15 cellular contexts compared by ENCODE assay signal in genomic region chr17:34756670-34757021, GRCh38.
DNase-seq lines count a peak whose midpoint lies in the region; ATAC-seq and TF ChIP-seq lines count a peak whose summit lies in the region.
"Had no signal": no experiment of that assay in that cellular context is flagged by ENCODE, and none has a peak within 500 bp of the region (broad histone marks: within the 10 kb centered on the region; RNA-seq: fewer than 3 reads in every experiment).

No MANE protein-coding gene starts in this region.

- H3K36me3 Mint-ChIP-seq in T-helper 17 cell (ENCODE audit: low read depth) = peaks cover 3% of the 10 kb centered on the region
- H3K36me3 Mint-ChIP-seq in stimulated activated naive B cell treated with anti-CD40 and anti-IgM and Interleukin-4, amounts not matched to agents 10 μg/mL and 1 μg/mL and 100 μg/mL, for 72 hours = no peaks in the 10 kb centered on the region
- H3K36me3 Mint-ChIP-seq: immature natural killer cell had no signal

- peak; percentile 46 for DNase-seq in DMS 273 (lab: John Stamatoyannopoulos, UW; ENCODE audit: unreplicated experiment)
- no peak for DNase-seq in DMS 273 treated with DMSO at 0.1 percent for 48 hours (lab: John Stamatoyannopoulos, UW)
- DNase-seq in islet precursor cell = peak; percentile 89
- DNase-seq in skeletal muscle cell (ENCODE audit: low read depth) = peak; percentile 3
- no peak for DNase-seq in T-helper 17 cell
- DNase-seq in stimulated activated naive B cell treated with anti-CD40 and anti-IgM and Interleukin-4, amounts not matched to agents 10 μg/mL and 1 μg/mL and 100 μg/mL, for 72 hours = no peak
- DNase-seq: activated CD4-positive, alpha-beta T cell treated with anti-CD3 and anti-CD28 coated beads, Interleukin-2, amount 50 U/mL, for 48 hours; activated naive CD8-positive, alpha-beta T cell treated with anti-CD3 and anti-CD28 coated beads, Interleukin-2, amount 50 U/mL, for 24 hours; activated T-cell treated with anti-CD3 and anti-CD28 coated beads, Interleukin-2, amount 50 U/mL, for 72 hours; CD4-positive, alpha-beta T cell; immature natural killer cell; mucosa of descending colon had no signal

- H3K4me1 Mint-ChIP-seq in T-helper 17 cell = peaks cover 3% of the 10 kb centered on the region
- H3K4me1 Mint-ChIP-seq in stimulated activated naive B cell treated with anti-CD40 and anti-IgM and Interleukin-4, amounts not matched to agents 10 μg/mL and 1 μg/mL and 100 μg/mL, for 72 hours = no peaks in the 10 kb centered on the region
- H3K4me1 Mint-ChIP-seq: activated naive CD8-positive, alpha-beta T cell treated with anti-CD3 and anti-CD28 coated beads, Interleukin-2, amount 50 U/mL, for 24 hours; immature natural killer cell had no signal

- no peaks in the 10 kb centered on the region for H3K9me3 Mint-ChIP-seq in stimulated activated naive B cell treated with anti-CD40 and anti-IgM and Interleukin-4, amounts not matched to agents 10 μg/mL and 1 μg/mL and 100 μg/mL, for 72 hours
- H3K9me3 Mint-ChIP-seq: activated naive CD8-positive, alpha-beta T cell treated with anti-CD3 and anti-CD28 coated beads, Interleukin-2, amount 50 U/mL, for 24 hours; activated T-cell treated with anti-CD3 and anti-CD28 coated beads, Interleukin-2, amount 50 U/mL, for 72 hours; CD4-positive, alpha-beta T cell; immature natural killer cell had no signal

- H3K27me3 Mint-ChIP-seq in T-helper 17 cell = peaks cover 70% of the 10 kb centered on the region
- H3K27me3 Mint-ChIP-seq in stimulated activated naive B cell treated with anti-CD40 and anti-IgM and Interleukin-4, amounts not matched to agents 10 μg/mL and 1 μg/mL and 100 μg/mL, for 72 hours = peaks cover 37 to 42% of the 10 kb centered on the region in 2 donors

- H3K27ac Mint-ChIP-seq in T-helper 17 cell = no peak overlapping the region
- no peak overlapping the region for H3K27ac Mint-ChIP-seq in stimulated activated naive B cell treated with anti-CD40 and anti-IgM and Interleukin-4, amounts not matched to agents 10 μg/mL and 1 μg/mL and 100 μg/mL, for 72 hours
- H3K27ac Mint-ChIP-seq: activated naive CD8-positive, alpha-beta T cell treated with anti-CD3 and anti-CD28 coated beads, Interleukin-2, amount 50 U/mL, for 24 hours; activated T-cell treated with anti-CD3 and anti-CD28 coated beads, Interleukin-2, amount 50 U/mL, for 72 hours; CD4-positive, alpha-beta T cell; immature natural killer cell had no signal

- no peak overlapping the region for H3K4me3 ChIP-seq in skeletal muscle cell (ENCODE audit: low read depth, low read length)
- H3K4me3 ChIP-seq: mucosa of descending colon, SJSA1 had no signal

- ATAC-seq in HG02852 (IDR thresholded peaks at IDR 0.05; ENCODE audit: unreplicated experiment) = no peak
- ATAC-seq in T-helper 17 cell = no peak
- no peak for ATAC-seq in stimulated activated naive B cell treated with anti-CD40 and anti-IgM and Interleukin-4, amounts not matched to agents 10 μg/mL and 1 μg/mL and 100 μg/mL, for 72 hours (replicated peaks)
- ATAC-seq: activated naive CD8-positive, alpha-beta T cell treated with anti-CD3 and anti-CD28 coated beads, Interleukin-2, amount 50 U/mL, for 24 hours; activated T-cell treated with anti-CD3 and anti-CD28 coated beads, Interleukin-2, amount 50 U/mL, for 72 hours; mucosa of descending colon had no signal

- no peaks in the 10 kb centered on the region for H3K9me3 ChIP-seq in T-helper 17 cell (ENCODE audit: control insufficient read depth, low read length, poor library complexity, severe bottlenecking)
- H3K9me3 ChIP-seq: mucosa of descending colon, SJSA1 had no signal

- no peak overlapping the region for H3K4me3 Mint-ChIP-seq in T-helper 17 cell
- no peak overlapping the region for H3K4me3 Mint-ChIP-seq in stimulated activated naive B cell treated with anti-CD40 and anti-IgM and Interleukin-4, amounts not matched to agents 10 μg/mL and 1 μg/mL and 100 μg/mL, for 72 hours
- H3K4me3 Mint-ChIP-seq: activated naive CD8-positive, alpha-beta T cell treated with anti-CD3 and anti-CD28 coated beads, Interleukin-2, amount 50 U/mL, for 24 hours; activated T-cell treated with anti-CD3 and anti-CD28 coated beads, Interleukin-2, amount 50 U/mL, for 72 hours; CD4-positive, alpha-beta T cell; immature natural killer cell had no signal

TF ChIP-seq in PFSK-1, 5 proteins besides CTCF, POLR2A, EP300 and RAD21:
- TF ChIP-seq POLR2AphosphoS5 (IDR thresholded peaks at IDR 0.05; ENCODE audit: low read depth, low read length) (no peak; the same call in 1 of the 2 replicates), REST (IDR thresholded peaks at IDR 0.05; ENCODE audit: insufficient read depth in 1 of 2, low read depth in 2 of 2, low read length in 2 of 2) (peak; percentile 12 to 71; a peak in 3 of 4 replicates)

Comparison
In these comparisons a context has a peak if more than half of its experiments do, and no peak if none do; other contexts are left out.
1. DNase-seq: peak in DMS 273 (single experiment), islet precursor cell (single experiment) and skeletal muscle cell (single experiment); none in DMS 273 treated with DMSO at 0.1 percent for 48 hours (single experiment), T-helper 17 cell (0 of 3) and stimulated activated naive B cell treated with anti-CD40 and anti-IgM and Interleukin-4, amounts not matched to agents 10 μg/mL and 1 μg/mL and 100 μg/mL, for 72 hours (single experiment).